ENCODE assay signal across 12 cellular contexts in genomic region chr4:122632396-122633143, GRCh38. TPM values are rescaled to one million over a fixed set of nuclear protein-coding genes. Genes with fewer than 3 reads are reported as not detected.
A peak's percentile ranks its signal among the peaks of the same experiment; 100 is the strongest.
DNase-seq lines count a peak whose midpoint lies in the region; ATAC-seq and TF ChIP-seq lines count a peak whose summit lies in the region.
"Had no signal": no experiment of that assay in that cellular context is flagged by ENCODE, and none has a peak within 500 bp of the region (broad histone marks: within the 10 kb centered on the region; RNA-seq: fewer than 3 reads in every experiment).

No MANE protein-coding gene starts in this region.

- ATAC-seq in activated naive CD8-positive, alpha-beta T cell treated with anti-CD3 and anti-CD28 coated beads, Interleukin-2, amount 50 U/mL, for 24 hours = peak; percentile 81
- ATAC-seq in HG02763 (IDR thresholded peaks at IDR 0.05; ENCODE audit: unreplicated experiment) = peak; percentile 89
- peak; percentile 76 for ATAC-seq in stimulated activated naive CD8-positive, alpha-beta T cell treated with anti-CD3 and anti-CD28 coated beads, Interleukin-15, Interleukin-2, amounts not matched to agents 100 U/mL and 50 U/mL, for 24 hours

- H3K23ac ChIP-seq in mesenchymal stem cell (ENCODE audit: low read length in 2 of 2) = no peak overlapping the region

- H3K4me3 ChIP-seq in mesenchymal stem cell (ENCODE audit: insufficient read depth in 1 of 2, low read depth in 1 of 2, low read length in 2 of 2) = no peak overlapping the region
- H3K4me3 ChIP-seq in ascending aorta = no peak overlapping the region
- H3K4me3 ChIP-seq: esophagus squamous epithelium had no signal

- no peak overlapping the region for H4K91ac ChIP-seq in mesenchymal stem cell (ENCODE audit: low read length)

- H3K18ac ChIP-seq in mesenchymal stem cell (ENCODE audit: low read depth in 1 of 2, low read length in 2 of 2) = no peak overlapping the region

- H3K79me1 ChIP-seq in mesenchymal stem cell (replicated peaks; ENCODE audit: low read length, poor library complexity, severe bottlenecking) = no peaks in the 10 kb centered on the region

- H3K4me1 Mint-ChIP-seq in activated naive CD8-positive, alpha-beta T cell treated with anti-CD3 and anti-CD28 coated beads, Interleukin-2, amount 50 U/mL, for 24 hours = peaks cover 22% of the 10 kb centered on the region
- peaks cover 3% of the 10 kb centered on the region for H3K4me1 Mint-ChIP-seq in activated naive CD8-positive, alpha-beta T cell treated with anti-CD3 and anti-CD28 coated beads for 36 hours
- no peaks in the 10 kb centered on the region for H3K4me1 Mint-ChIP-seq in glutamatergic neuron (ENCODE audit: low read depth, unreplicated experiment)
- H3K4me1 Mint-ChIP-seq: naive B cell had no signal

- WGBS in mesenchymal stem cell = 96% methylated on average over 7 of the region's 7 CpGs

- no peaks in the 10 kb centered on the region for H3K9me3 ChIP-seq in mesenchymal stem cell (ENCODE audit: control insufficient read depth, low read length)
- H3K9me3 ChIP-seq in ascending aorta = peaks cover 0 to 2% of the 10 kb centered on the region in 2 donors
- H3K9me3 ChIP-seq: esophagus squamous epithelium had no signal

- no peak overlapping the region for H2AFZ ChIP-seq in mesenchymal stem cell (ENCODE audit: low read depth, low read length)

- no peak for DNase-seq in activated naive CD8-positive, alpha-beta T cell treated with anti-CD3 and anti-CD28 coated beads, Interleukin-2, amount 50 U/mL, for 24 hours
- DNase-seq in activated naive CD8-positive, alpha-beta T cell treated with anti-CD3 and anti-CD28 coated beads for 36 hours = no peak
- DNase-seq in NCI-H226 (peak; percentile 5), mesenchymal stem cell (no peak), glutamatergic neuron (no peak), ascending aorta (ENCODE audit: low spot score in 2 of 2) (no peak)
- no peak for DNase-seq in stimulated activated naive CD8-positive, alpha-beta T cell treated with anti-CD3 and anti-CD28 coated beads, Interleukin-15, Interleukin-2, amounts not matched to agents 100 U/mL and 50 U/mL, for 24 hours
- DNase-seq: activated naive CD4-positive, alpha-beta T cell treated with Interleukin-2 at 50 U/mL for 16 hours; esophagus squamous epithelium; naive B cell had no signal

- H3K36me3 ChIP-seq in mesenchymal stem cell (ENCODE audit: control insufficient read depth in 1 of 2, insufficient read depth in 2 of 2, low read depth in 1 of 2, low read length in 2 of 2) (no peaks in the 10 kb centered on the region), ascending aorta (no peaks in the 10 kb centered on the region)
- H3K36me3 ChIP-seq: esophagus squamous epithelium had no signal

- peaks cover 4% of the 10 kb centered on the region for H3K9me3 Mint-ChIP-seq in activated naive CD8-positive, alpha-beta T cell treated with anti-CD3 and anti-CD28 coated beads, Interleukin-2, amount 50 U/mL, for 24 hours
- H3K9me3 Mint-ChIP-seq in activated naive CD8-positive, alpha-beta T cell treated with anti-CD3 and anti-CD28 coated beads for 36 hours = no peaks in the 10 kb centered on the region
- H3K9me3 Mint-ChIP-seq in glutamatergic neuron (ENCODE audit: unreplicated experiment) = no peaks in the 10 kb centered on the region

- H3K4me1 ChIP-seq in mesenchymal stem cell (ENCODE audit: control insufficient read depth, insufficient read depth, low read depth, low read length) = no peaks in the 10 kb centered on the region
- no peaks in the 10 kb centered on the region for H3K4me1 ChIP-seq in ascending aorta
- H3K4me1 ChIP-seq: esophagus squamous epithelium had no signal

- no peak overlapping the region for H3K4me2 ChIP-seq in mesenchymal stem cell (ENCODE audit: low read length, poor library complexity, severe bottlenecking)

- no peak overlapping the region for H3K4ac ChIP-seq in mesenchymal stem cell (ENCODE audit: low read depth in 1 of 2, low read length in 2 of 2)

- no peak overlapping the region for H4K8ac ChIP-seq in mesenchymal stem cell (ENCODE audit: low read length)

- H3K27me3 ChIP-seq in mesenchymal stem cell (ENCODE audit: control insufficient read depth in 1 of 2, insufficient read depth in 1 of 2, low read length in 2 of 2) = no peaks in the 10 kb centered on the region
- H3K27me3 ChIP-seq in ascending aorta = no peaks in the 10 kb centered on the region
- H3K27me3 ChIP-seq: esophagus squamous epithelium had no signal

- TF ChIP-seq CTCF in glutamatergic neuron (IDR thresholded peaks at IDR 0.05; ENCODE audit: partially characterized antibody, unreplicated experiment) (no peak), ascending aorta (IDR thresholded peaks at IDR 0.05) (no peak)

- H3K27ac ChIP-seq in mesenchymal stem cell (ENCODE audit: low read length, poor library complexity, severe bottlenecking) (no peak overlapping the region), ascending aorta (no peak overlapping the region)
- H3K27ac ChIP-seq: esophagus squamous epithelium had no signal

- H2BK5ac ChIP-seq in mesenchymal stem cell (ENCODE audit: low read depth, low read length, poor library complexity, severe bottlenecking) = no peak overlapping the region

- H3K4me3 Mint-ChIP-seq in activated naive CD8-positive, alpha-beta T cell treated with anti-CD3 and anti-CD28 coated beads, Interleukin-2, amount 50 U/mL, for 24 hours = no peak overlapping the region
- H3K4me3 Mint-ChIP-seq in activated naive CD8-positive, alpha-beta T cell treated with anti-CD3 and anti-CD28 coated beads for 36 hours = no peak overlapping the region
- no peak overlapping the region for H3K4me3 Mint-ChIP-seq in glutamatergic neuron (ENCODE audit: unreplicated experiment)
- H3K4me3 Mint-ChIP-seq: naive B cell had no signal

- no peak overlapping the region for H2BK12ac ChIP-seq in mesenchymal stem cell (ENCODE audit: low read length in 2 of 2)

- H2BK15ac ChIP-seq in mesenchymal stem cell (ENCODE audit: low read depth, poor library complexity, severe bottlenecking) = no peak overlapping the region

- no peak overlapping the region for H3K9ac ChIP-seq in mesenchymal stem cell (ENCODE audit: low read length)

- H3K36me3 Mint-ChIP-seq in activated naive CD8-positive, alpha-beta T cell treated with anti-CD3 and anti-CD28 coated beads, Interleukin-2, amount 50 U/mL, for 24 hours (ENCODE audit: low read depth) = no peaks in the 10 kb centered on the region
- H3K36me3 Mint-ChIP-seq in activated naive CD8-positive, alpha-beta T cell treated with anti-CD3 and anti-CD28 coated beads for 36 hours = no peaks in the 10 kb centered on the region
- no peaks in the 10 kb centered on the region for H3K36me3 Mint-ChIP-seq in glutamatergic neuron (ENCODE audit: unreplicated experiment)
- H3K36me3 Mint-ChIP-seq: naive B cell had no signal

- no peak overlapping the region for H2AK5ac ChIP-seq in mesenchymal stem cell (ENCODE audit: low read length, severe bottlenecking)

- intact Hi-C loops in ascending aorta (cut with DNase I) = no loop called here

- H3K27ac Mint-ChIP-seq in activated naive CD8-positive, alpha-beta T cell treated with anti-CD3 and anti-CD28 coated beads, Interleukin-2, amount 50 U/mL, for 24 hours = no peak overlapping the region
- no peak overlapping the region for H3K27ac Mint-ChIP-seq in activated naive CD8-positive, alpha-beta T cell treated with anti-CD3 and anti-CD28 coated beads for 36 hours
- H3K27ac Mint-ChIP-seq in glutamatergic neuron (ENCODE audit: unreplicated experiment) = no peak overlapping the region
- H3K27ac Mint-ChIP-seq: naive B cell had no signal

- peaks cover 19% of the 10 kb centered on the region for H3K27me3 Mint-ChIP-seq in activated naive CD8-positive, alpha-beta T cell treated with anti-CD3 and anti-CD28 coated beads, Interleukin-2, amount 50 U/mL, for 24 hours
- peaks cover 27% of the 10 kb centered on the region for H3K27me3 Mint-ChIP-seq in activated naive CD8-positive, alpha-beta T cell treated with anti-CD3 and anti-CD28 coated beads for 36 hours
- H3K27me3 Mint-ChIP-seq in glutamatergic neuron (ENCODE audit: unreplicated experiment) = peaks cover 2% of the 10 kb centered on the region

- no peak overlapping the region for H3K14ac ChIP-seq in mesenchymal stem cell (ENCODE audit: low read length in 2 of 2)

- H2BK120ac ChIP-seq in mesenchymal stem cell (ENCODE audit: low read depth, low read length) = no peak overlapping the region

RNA-seq across cellular contexts. Expression of gene IL21, which starts 11.7 kb away (rescaled TPM):
- not detected for total RNA-seq in activated naive CD8-positive, alpha-beta T cell treated with anti-CD3 and anti-CD28 coated beads for 36 hours
- not detected for polyA plus RNA-seq in mesenchymal stem cell (2013, experiment 1 of 2)
- not detected for polyA plus RNA-seq in mesenchymal stem cell (2013, experiment 2 of 2)
- total RNA-seq in glutamatergic neuron (ENCODE audit: unreplicated experiment) (not detected), ascending aorta (not detected)
- total RNA-seq: SK-MEL-5 had no signal
